8 cellular contexts compared by ENCODE assay signal in the genomic region with DNA sequence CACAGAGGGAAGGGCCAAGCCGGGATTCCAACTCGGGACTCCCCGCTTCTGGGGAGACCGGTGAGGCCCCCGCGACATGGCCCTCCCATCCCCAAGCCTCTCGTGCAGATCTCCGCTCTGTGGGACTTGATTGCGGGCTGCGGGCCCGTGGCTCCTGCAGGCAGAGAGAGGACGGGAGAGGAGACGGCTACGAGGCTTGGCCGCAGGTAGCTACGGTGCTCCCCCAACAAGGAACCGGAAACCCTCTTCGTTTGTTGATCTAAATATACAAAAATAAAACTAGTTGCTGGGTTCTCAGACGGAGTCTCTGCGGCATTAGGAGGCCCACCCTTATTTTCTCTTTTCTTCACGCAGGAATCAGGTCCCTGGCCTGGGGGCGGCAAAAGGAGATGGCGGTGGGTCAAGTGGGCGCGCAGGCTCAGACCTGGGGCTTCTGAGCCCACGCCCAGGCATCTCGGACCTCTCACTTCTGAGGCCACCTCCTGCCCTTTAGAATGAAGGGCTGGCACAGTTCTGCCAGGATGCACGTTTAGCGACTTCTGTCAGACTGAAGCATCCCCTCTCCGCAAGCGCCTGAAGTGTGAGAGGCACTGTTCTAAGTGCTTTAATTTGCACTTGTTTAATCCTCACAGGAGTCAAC. TPM values are rescaled to one million over a fixed set of nuclear protein-coding genes. Genes with fewer than 3 reads are reported as not detected.
DNase-seq lines count a peak whose midpoint lies in the region; ATAC-seq and TF ChIP-seq lines count a peak whose summit lies in the region.

No MANE protein-coding gene starts in this region.

- H4K12ac ChIP-seq in trophoblast cell (ENCODE audit: low read depth, low read length): no peak overlapping the region

- H3K9ac ChIP-seq in trophoblast cell (ENCODE audit: low read length): no peak overlapping the region

- no peaks in the 10 kb centered on the region for H3K27me3 ChIP-seq in CD8-positive, alpha-beta T cell (ENCODE audit: insufficient read depth, low read length)
- H3K27me3 ChIP-seq in trophoblast cell (ENCODE audit: insufficient read depth, low read length): peaks cover 5% of the 10 kb centered on the region

- no peak overlapping the region for H3K14ac ChIP-seq in trophoblast cell (ENCODE audit: low read length)

- H2AK5ac ChIP-seq in trophoblast cell (ENCODE audit: low read length): no peak overlapping the region

- no peak overlapping the region for H3K23ac ChIP-seq in trophoblast cell (ENCODE audit: low read length)

- H3K79me2 ChIP-seq in trophoblast cell (ENCODE audit: control insufficient read depth, insufficient read depth, low read length, poor library complexity): peaks cover 2% of the 10 kb centered on the region

- H4K8ac ChIP-seq in trophoblast cell (ENCODE audit: low read depth, low read length): peak overlapping the region; percentile 68

- no peaks in the 10 kb centered on the region for H3K36me3 ChIP-seq in CD8-positive, alpha-beta T cell (ENCODE audit: insufficient read depth, low read length)
- no peaks in the 10 kb centered on the region for H3K36me3 ChIP-seq in trophoblast cell (ENCODE audit: control insufficient read depth in 1 of 2, insufficient read depth in 2 of 2, low read length in 2 of 2)

- no peak overlapping the region for H2BK12ac ChIP-seq in trophoblast cell (ENCODE audit: low read length)

- peak overlapping the region; percentile 94 for H3K4me3 ChIP-seq in CD8-positive, alpha-beta T cell (ENCODE audit: low read depth, low read length)
- H3K4me3 ChIP-seq in fibroblast of villous mesenchyme (ENCODE audit: low read depth, low read length) (peak overlapping the region; percentile 83), trophoblast cell (ENCODE audit: low read depth, low read length) (peak overlapping the region; percentile 84)

- intact Hi-C loops in CD8-positive, alpha-beta T cell (cut with DNase I, micrococcal nuclease): loop anchor here (1.0 to 5.0 kb wide), 8 partner anchors 46 to 499 kb away; a partner anchor contains a TSS

- H3K27ac Mint-ChIP-seq in CD8-positive, alpha-beta T cell: peak overlapping the region; percentile 97
- peak overlapping the region; percentile 77 for H3K27ac Mint-ChIP-seq in activated T-cell treated with anti-CD3 and anti-CD28 coated beads, Interleukin-2, amount 50 U/mL, for 24 hours

- H2BK5ac ChIP-seq in trophoblast cell (ENCODE audit: low read depth, low read length, poor library complexity): no peak overlapping the region

- H3K36me3 Mint-ChIP-seq in CD8-positive, alpha-beta T cell: peaks cover 13% of the 10 kb centered on the region
- peaks cover 2% of the 10 kb centered on the region for H3K36me3 Mint-ChIP-seq in activated T-cell treated with anti-CD3 and anti-CD28 coated beads, Interleukin-2, amount 50 U/mL, for 24 hours (ENCODE audit: low read depth)

- H3K4me1 Mint-ChIP-seq in CD8-positive, alpha-beta T cell (ENCODE audit: low read depth): peaks cover 37% of the 10 kb centered on the region
- H3K4me1 Mint-ChIP-seq in activated T-cell treated with anti-CD3 and anti-CD28 coated beads, Interleukin-2, amount 50 U/mL, for 24 hours (ENCODE audit: low read depth): peaks cover 37% of the 10 kb centered on the region

- ATAC-seq in CD8-positive, alpha-beta T cell: peak; percentile 44
- peak; percentile 22 for ATAC-seq in GM21360 (IDR thresholded peaks at IDR 0.05; ENCODE audit: unreplicated experiment)
- ATAC-seq in HG03565 (IDR thresholded peaks at IDR 0.05; ENCODE audit: unreplicated experiment): peak; percentile 18

- peak overlapping the region; percentile 99 for H3K27ac ChIP-seq in CD8-positive, alpha-beta T cell (ENCODE audit: low read depth, low read length)
- H3K27ac ChIP-seq in trophoblast cell (ENCODE audit: low read depth, low read length): no peak overlapping the region

- POLR2A ChIA-PET in CD8-positive, alpha-beta T cell (lab: Charles Lee): interaction anchor here (0.6 to 3.0 kb wide), 19 partner anchors 8 to 499 kb away, joined by 3 to 24 read pairs (median 5); a partner anchor contains a TSS

- peaks cover 16% of the 10 kb centered on the region for H3K4me1 ChIP-seq in CD8-positive, alpha-beta T cell (ENCODE audit: insufficient read depth, low read length)
- H3K4me1 ChIP-seq in trophoblast cell (ENCODE audit: control insufficient read depth in 1 of 2, insufficient read depth in 2 of 2, low read length in 2 of 2): peaks cover 2 to 3% of the 10 kb centered on the region in 2 experiments

- peak overlapping the region; percentile 7 for H4K91ac ChIP-seq in trophoblast cell (ENCODE audit: low read depth, low read length)

- peak; percentile 25 to 75 (median 51) for DNase-seq in CD8-positive, alpha-beta T cell
- DNase-seq in activated T-cell treated with anti-CD3 and anti-CD28 coated beads, Interleukin-2, amount 50 U/mL, for 24 hours: peak; percentile 40
- DNase-seq in fibroblast of villous mesenchyme (ENCODE audit: low read depth) (no peak), trophoblast cell (no peak), middle frontal gyrus (ENCODE audit: extremely low spot score, low spot score) (no peak), NOMO-1 treated with dmso at 0.1 percent for 144 hours (lab: John Stamatoyannopoulos, UW; ENCODE audit: unreplicated experiment) (no peak)

- H3K9me3 ChIP-seq in CD8-positive, alpha-beta T cell (ENCODE audit: low read length): no peaks in the 10 kb centered on the region
- H3K9me3 ChIP-seq in trophoblast cell (ENCODE audit: insufficient read depth, low read depth, low read length): no peaks in the 10 kb centered on the region

- H3K27me3 Mint-ChIP-seq in CD8-positive, alpha-beta T cell (ENCODE audit: low read depth): no peaks in the 10 kb centered on the region
- H3K27me3 Mint-ChIP-seq in activated T-cell treated with anti-CD3 and anti-CD28 coated beads, Interleukin-2, amount 50 U/mL, for 24 hours: no peaks in the 10 kb centered on the region

- H3K4ac ChIP-seq in trophoblast cell (ENCODE audit: low read depth, low read length): no peak overlapping the region

- peak overlapping the region; percentile 77 for H2AFZ ChIP-seq in trophoblast cell (ENCODE audit: insufficient read depth, low read length, poor library complexity)

- H3K79me1 ChIP-seq in trophoblast cell (ENCODE audit: low read length): peaks cover 4% of the 10 kb centered on the region

- H3K18ac ChIP-seq in trophoblast cell (ENCODE audit: low read length): no peak overlapping the region

- peak overlapping the region; percentile 92 for H3K4me3 Mint-ChIP-seq in CD8-positive, alpha-beta T cell
- H3K4me3 Mint-ChIP-seq in activated T-cell treated with anti-CD3 and anti-CD28 coated beads, Interleukin-2, amount 50 U/mL, for 24 hours: peak overlapping the region; percentile 84

- CTCF ChIA-PET in CD8-positive, alpha-beta T cell (lab: Charles Lee): interaction anchor here (1.2 to 4.7 kb wide), 6 partner anchors 9 to 47 kb away, joined by 3 to 25 read pairs (median 12); no protein-coding TSS in a partner anchor

- H3K4me2 ChIP-seq in trophoblast cell (ENCODE audit: low read length): peak overlapping the region; percentile 86

- no CpG with 5 or more reads among the region's 31 CpGs for WGBS in trophoblast cell (ENCODE audit: extremely low coverage, insufficient coverage, insufficient read length)

- H3K9me3 Mint-ChIP-seq in CD8-positive, alpha-beta T cell: no peaks in the 10 kb centered on the region
- no peaks in the 10 kb centered on the region for H3K9me3 Mint-ChIP-seq in activated T-cell treated with anti-CD3 and anti-CD28 coated beads, Interleukin-2, amount 50 U/mL, for 24 hours

- TF ChIP-seq CTCF in CD8-positive, alpha-beta T cell (IDR thresholded peaks at IDR 0.05): no peak
- no peak for TF ChIP-seq CTCF in fibroblast of villous mesenchyme (IDR thresholded peaks at IDR 0.05; ENCODE audit: insufficient read depth, low read depth, low read length)

- H2BK120ac ChIP-seq in trophoblast cell (ENCODE audit: insufficient read depth, low read length, poor library complexity): no peak overlapping the region

RNA-seq across cellular contexts. Expression of a gene that starts 10.9 kb away (rescaled TPM):
- total RNA-seq in CD8-positive, alpha-beta T cell: 10 to 100 TPM; 83.5 to 92.8 TPM
- 56.0 and 58.3 TPM in 2 replicates for total RNA-seq in fibroblast of villous mesenchyme
- 7.4 TPM in 2 replicates for polyA plus RNA-seq in trophoblast cell (2013)

Comparison
In these comparisons a context has a peak if more than half of its experiments do, and no peak if none do; other contexts are left out.
1. DNase-seq: peak in CD8-positive, alpha-beta T cell (7 of 7) and activated T-cell treated with anti-CD3 and anti-CD28 coated beads, Interleukin-2, amount 50 U/mL, for 24 hours (single experiment); none in fibroblast of villous mesenchyme (single experiment), trophoblast cell (0 of 2), middle frontal gyrus (single experiment) and NOMO-1 treated with dmso at 0.1 percent for 144 hours (single experiment).
2. Peak in every context shown above with its lines, with median percentiles within 50 percentile points of each other: ATAC-seq and H3K4me3 ChIP-seq.